In genomic region chrX:46575586-46575985, GRCh38 we compare ENCODE assay signal across 9 cellular contexts. TPM values are rescaled to one million over a fixed set of nuclear protein-coding genes. Genes with fewer than 3 reads are reported as not detected.
DNase-seq lines count a peak whose midpoint lies in the region; ATAC-seq, FAIRE-seq and TF ChIP-seq lines count a peak whose summit lies in the region.
"Had no signal": no experiment of that assay in that cellular context is flagged by ENCODE, and none has a peak within 500 bp of the region (broad histone marks: within the 10 kb centered on the region; RNA-seq: fewer than 3 reads in every experiment).

No MANE protein-coding gene starts in this region.

- peak overlapping the region; percentile 89 for H3K4me3 Mint-ChIP-seq in activated CD4-positive, alpha-beta T cell treated with anti-CD3 and anti-CD28 coated beads, Interleukin-2, amount 10 ng/mL, durations not matched to agents 24 days and 14 days
- H3K4me3 Mint-ChIP-seq in activated T-helper 17 cell treated with anti-CD3 and anti-CD28 coated beads, Interleukin-2, amount 50 U/mL, for 72 hours: peak overlapping the region; percentile 78

- H3K36me3 ChIP-seq in kidney (ENCODE audit: control insufficient read depth in 1 of 2, insufficient read depth in 2 of 2, low read length in 2 of 2) (no peaks in the 10 kb centered on the region), subcutaneous abdominal adipose tissue (ENCODE audit: control insufficient read depth in 5 of 5, insufficient read depth in 5 of 5, low read length in 5 of 5) (no peaks in the 10 kb centered on the region)

- no peak overlapping the region for H3K27ac ChIP-seq in kidney (ENCODE audit: low read depth in 2 of 2, low read length in 2 of 2)
- H3K27ac ChIP-seq in subcutaneous abdominal adipose tissue (ENCODE audit: low read depth, low read length): peak overlapping the region; percentile 15
- H3K27ac ChIP-seq: VCaP had no signal

- intact Hi-C loops in activated CD4-positive, alpha-beta T cell treated with anti-CD3 and anti-CD28 coated beads, Interleukin-2, amount 10 ng/mL, durations not matched to agents 24 days and 14 days (cut with micrococcal nuclease): no loop called here
- intact Hi-C loops in kidney (cut with DNase I): no loop called here

- H3K4me3 ChIP-seq in kidney (ENCODE audit: low read length in 2 of 2) (peak overlapping the region; percentile 51 to 59), subcutaneous abdominal adipose tissue (ENCODE audit: low read depth in 1 of 5, low read length in 5 of 5) (peak overlapping the region; percentile 56 to 76 (median 65))

- H3K9me3 ChIP-seq in kidney (ENCODE audit: control insufficient read depth in 1 of 2, low read length in 2 of 2): no peaks in the 10 kb centered on the region
- H3K9me3 ChIP-seq in subcutaneous abdominal adipose tissue (ENCODE audit: control insufficient read depth in 5 of 5, low read length in 5 of 5): peaks cover 0 to 3% (median 0%) of the 10 kb centered on the region in 5 donors

- no peak for TF ChIP-seq CTCF in kidney (IDR thresholded peaks at IDR 0.05; ENCODE audit: borderline replicate concordance, extremely low read depth, insufficient read depth)

- FAIRE-seq in kidney (lab: Jason Lieb, UNC): no peak

- no peak for ATAC-seq in activated T-helper 17 cell treated with anti-CD3 and anti-CD28 coated beads, Interleukin-2, amount 50 U/mL, for 72 hours (replicated peaks)

- peak overlapping the region; percentile 15 for H3K27ac Mint-ChIP-seq in activated CD4-positive, alpha-beta T cell treated with anti-CD3 and anti-CD28 coated beads, Interleukin-2, amount 10 ng/mL, durations not matched to agents 24 days and 14 days
- H3K27ac Mint-ChIP-seq in activated T-helper 17 cell treated with anti-CD3 and anti-CD28 coated beads, Interleukin-2, amount 50 U/mL, for 72 hours: no peak overlapping the region

- H3K9me3 Mint-ChIP-seq in activated CD4-positive, alpha-beta T cell treated with anti-CD3 and anti-CD28 coated beads, Interleukin-2, amount 10 ng/mL, durations not matched to agents 24 days and 14 days: no peaks in the 10 kb centered on the region
- no peaks in the 10 kb centered on the region for H3K9me3 Mint-ChIP-seq in activated T-helper 17 cell treated with anti-CD3 and anti-CD28 coated beads, Interleukin-2, amount 50 U/mL, for 72 hours

- DNase-seq in activated CD4-positive, alpha-beta T cell treated with anti-CD3 and anti-CD28 coated beads, Interleukin-2, amount 10 ng/mL, durations not matched to agents 24 days and 14 days: no peak
- DNase-seq in activated CD4-positive, alpha-beta T cell treated with anti-CD3 and anti-CD28 coated beads, Interleukin-2, amount 50 U/mL, for 1 hour: no peak
- DNase-seq in kidney: no peak
- DNase-seq in NCI-H748 treated with DMSO at 0.1 percent for 48 hours (lab: John Stamatoyannopoulos, UW): no peak
- no peak for DNase-seq in NCI-H2029 (lab: John Stamatoyannopoulos, UW)
- DNase-seq in hepatic stellate cell (ENCODE audit: low spot score): no peak

- H3K4me1 ChIP-seq in kidney (ENCODE audit: control insufficient read depth in 1 of 2, insufficient read depth in 1 of 2, low read depth in 1 of 2, low read length in 2 of 2) (no peaks in the 10 kb centered on the region), subcutaneous abdominal adipose tissue (ENCODE audit: control insufficient read depth in 5 of 5, insufficient read depth in 5 of 5, low read length in 5 of 5) (peaks cover 0 to 50% (median 36%) of the 10 kb centered on the region in 5 donors)

- H3K9ac ChIP-seq in kidney (ENCODE audit: low read length in 2 of 2) (no peak overlapping the region), subcutaneous abdominal adipose tissue (ENCODE audit: low read length in 5 of 5) (peak overlapping the region in 4 of 5 donors; percentile 14 to 54 (median 28))

- H3K27me3 Mint-ChIP-seq in activated CD4-positive, alpha-beta T cell treated with anti-CD3 and anti-CD28 coated beads, Interleukin-2, amount 10 ng/mL, durations not matched to agents 24 days and 14 days: no peaks in the 10 kb centered on the region
- no peaks in the 10 kb centered on the region for H3K27me3 Mint-ChIP-seq in activated T-helper 17 cell treated with anti-CD3 and anti-CD28 coated beads, Interleukin-2, amount 50 U/mL, for 72 hours

- H3K4me1 Mint-ChIP-seq in activated CD4-positive, alpha-beta T cell treated with anti-CD3 and anti-CD28 coated beads, Interleukin-2, amount 10 ng/mL, durations not matched to agents 24 days and 14 days: peaks cover 41% of the 10 kb centered on the region
- peaks cover 24% of the 10 kb centered on the region for H3K4me1 Mint-ChIP-seq in activated T-helper 17 cell treated with anti-CD3 and anti-CD28 coated beads, Interleukin-2, amount 50 U/mL, for 72 hours

- peaks cover 22% of the 10 kb centered on the region for H3K36me3 Mint-ChIP-seq in activated CD4-positive, alpha-beta T cell treated with anti-CD3 and anti-CD28 coated beads, Interleukin-2, amount 10 ng/mL, durations not matched to agents 24 days and 14 days (ENCODE audit: low read depth)
- H3K36me3 Mint-ChIP-seq in activated T-helper 17 cell treated with anti-CD3 and anti-CD28 coated beads, Interleukin-2, amount 50 U/mL, for 72 hours (ENCODE audit: low read depth): peaks cover 17% of the 10 kb centered on the region

- H3K27me3 ChIP-seq in subcutaneous abdominal adipose tissue (ENCODE audit: control insufficient read depth in 5 of 5, insufficient read depth in 4 of 5, low read length in 5 of 5): peaks cover 0 to 12% (median 6%) of the 10 kb centered on the region in 5 donors

RNA-seq across cellular contexts. Expression of gene CHST7, which starts 2.0 kb away (rescaled TPM):
- total RNA-seq in activated CD4-positive, alpha-beta T cell treated with anti-CD3 and anti-CD28 coated beads, Interleukin-2, amount 10 ng/mL, durations not matched to agents 24 days and 14 days: 6.5 and 6.9 TPM in 2 replicates
- 1 to 10 TPM; 2.4 to 2.9 TPM for total RNA-seq in activated T-helper 17 cell treated with anti-CD3 and anti-CD28 coated beads, Interleukin-2, amount 50 U/mL, for 72 hours
- 9.0 TPM for total RNA-seq in kidney
- 2.0 TPM for polyA plus RNA-seq in kidney (ENCODE audit: insufficient read depth, low read depth, low replicate concordance)

RNA-seq across cellular contexts. Expression of gene ZNF674, which starts 30.4 kb away (rescaled TPM):
- total RNA-seq in activated CD4-positive, alpha-beta T cell treated with anti-CD3 and anti-CD28 coated beads, Interleukin-2, amount 10 ng/mL, durations not matched to agents 24 days and 14 days: 2.1 and 2.6 TPM in 2 replicates
- 1 to 10 TPM; 2.0 to 3.0 TPM for total RNA-seq in activated T-helper 17 cell treated with anti-CD3 and anti-CD28 coated beads, Interleukin-2, amount 50 U/mL, for 72 hours
- 6.3 TPM for total RNA-seq in kidney
- polyA plus RNA-seq in kidney (ENCODE audit: insufficient read depth, low read depth, low replicate concordance): 1.4 TPM

Comparison
In these comparisons a context has a peak if more than half of its experiments do, and no peak if none do; other contexts are left out.
1. H3K9ac ChIP-seq: peak in subcutaneous abdominal adipose tissue (4 of 5); none in kidney (0 of 2).